18 cellular contexts compared by ENCODE assay signal in genomic region chr6:53055873-53056272, GRCh38. TPM values are rescaled to one million over a fixed set of nuclear protein-coding genes. Genes with fewer than 3 reads are reported as not detected.
DNase-seq lines count a peak whose midpoint lies in the region; ATAC-seq, FAIRE-seq and TF ChIP-seq lines count a peak whose summit lies in the region.
"Had no signal": no experiment of that assay in that cellular context is flagged by ENCODE, and none has a peak within 500 bp of the region (broad histone marks: within the 10 kb centered on the region; RNA-seq: fewer than 3 reads in every experiment).

No MANE protein-coding gene starts in this region.

- no peaks in the 10 kb centered on the region for H3F3A ChIP-seq in Loucy (ENCODE audit: low read depth)

- no peaks in the 10 kb centered on the region for H3K9me1 ChIP-seq in K562 (ENCODE audit: control insufficient read depth, insufficient read depth, low read length)

- no peak for TF ChIP-seq EP300 in A549 (IDR thresholded peaks at IDR 0.05)
- TF ChIP-seq EP300 in K562 (IDR thresholded peaks at IDR 0.05; ENCODE audit: low read length), result no peak
- TF ChIP-seq EP300 in upper lobe of left lung (IDR thresholded peaks at IDR 0.05), result no peak

- in situ Hi-C loops in K562 (cut with MboI), result loop anchor here (5.0 to 10.0 kb wide), 2 partner anchors 64 to 331 kb away; no protein-coding TSS in a partner anchor

- POLR2A ChIA-PET in A549 (lab: Yijun Ruan, JAX) (no interaction called here), K562 (lab: Yijun Ruan, JAX) (interaction anchor here (0.7 to 1.7 kb wide), 5 partner anchors 10 to 219 kb away, joined by 3 to 9 read pairs (median 4); partner anchors contain the start of gene FBXO9)

- no peaks in the 10 kb centered on the region for H3K36me3 ChIP-seq in Loucy (ENCODE audit: insufficient read depth, low read length)
- no peaks in the 10 kb centered on the region for H3K36me3 ChIP-seq in K562 (ENCODE audit: control insufficient read depth, insufficient read depth, low read length)
- no peaks in the 10 kb centered on the region for H3K36me3 ChIP-seq in right lobe of liver
- no peaks in the 10 kb centered on the region for H3K36me3 ChIP-seq in upper lobe of left lung
- H3K36me3 ChIP-seq in effector memory CD4-positive, alpha-beta T cell (ENCODE audit: control insufficient read depth, insufficient read depth, low read length), result no peaks in the 10 kb centered on the region

- no peak for FAIRE-seq in A549 (lab: Jason Lieb, UNC)
- peak; percentile 55 for FAIRE-seq in K562 (lab: Jason Lieb, UNC)
- FAIRE-seq: A204.1, RCC 7860 had no signal

- H3K27me3 ChIP-seq in Loucy (ENCODE audit: insufficient read depth, low read length, poor library complexity, severe bottlenecking), result no peaks in the 10 kb centered on the region
- no peaks in the 10 kb centered on the region for H3K27me3 ChIP-seq in K562 (ENCODE audit: control insufficient read depth in 2 of 2, insufficient read depth in 2 of 2, low read length in 2 of 2)
- H3K27me3 ChIP-seq in right lobe of liver, result no peaks in the 10 kb centered on the region
- H3K27me3 ChIP-seq in upper lobe of left lung, result no peaks in the 10 kb centered on the region
- no peaks in the 10 kb centered on the region for H3K27me3 ChIP-seq in effector memory CD4-positive, alpha-beta T cell (replicated peaks; ENCODE audit: control insufficient read depth, insufficient read depth, low read length, poor library complexity, severe bottlenecking)

- DNase-seq in A549 (ENCODE audit: low read depth in 1 of 2, low spot score in 1 of 2) (no peak), K562 (ENCODE audit: extremely low read depth in 1 of 4, low spot score in 3 of 4) (no peak), right lobe of liver (no peak), upper lobe of left lung (no peak), NCI-H446 treated with DMSO at 0.1 percent for 48 hours (lab: John Stamatoyannopoulos, UW) (no peak)
- no peak for DNase-seq in stimulated activated naive CD4-positive, alpha-beta T cell treated with Interleukin-2 at 50 U/mL for 16 hours (lab: John Stamatoyannopoulos, UW)
- no peak for DNase-seq in effector memory CD4-positive, alpha-beta T cell
- DNase-seq: Kasumi-1, NCI-H1436, NCI-H524, Right ventricle myocardium superior, SK-N-SH had no signal

- H3K27ac ChIP-seq in A549 (no peak overlapping the region), K562 (ENCODE audit: extremely low read depth, low read depth, low read length) (no peak overlapping the region), right lobe of liver (peak overlapping the region; percentile 12 to 43 (median 41)), upper lobe of left lung (peak overlapping the region in 2 of 4 donors; percentile 9 to 20)
- H3K27ac ChIP-seq in effector memory CD4-positive, alpha-beta T cell (ENCODE audit: insufficient read depth, low read length, poor library complexity, severe bottlenecking), result no peak overlapping the region
- H3K27ac ChIP-seq: C4-2B had no signal

- H3K4me2 ChIP-seq in A549 (no peak overlapping the region), Loucy (ENCODE audit: low read depth, low read length, poor library complexity, severe bottlenecking) (peak overlapping the region; percentile 95), K562 (ENCODE audit: insufficient read depth, low read length) (peak overlapping the region; percentile 50; the same call in 1 of the 2 replicates)
- H3K4me2 ChIP-seq: GM23338, SK-N-SH had no signal

- peaks cover 7% of the 10 kb centered on the region for H3K4me1 ChIP-seq in A549
- H3K4me1 ChIP-seq in Loucy (ENCODE audit: insufficient read depth, low read length, poor library complexity, severe bottlenecking), result peaks cover 41% of the 10 kb centered on the region
- peaks cover 0 to 21% of the 10 kb centered on the region in 2 experiments; a peak in 2 of 5 replicates for H3K4me1 ChIP-seq in K562 (replicated peaks in 1 of 2; ENCODE audit: control insufficient read depth in 2 of 2, insufficient read depth in 2 of 2, low read length in 2 of 2)
- H3K4me1 ChIP-seq in right lobe of liver, result peaks cover 0 to 42% (median 11%) of the 10 kb centered on the region in 4 donors
- H3K4me1 ChIP-seq in upper lobe of left lung, result peaks cover 26 to 44% (median 30%) of the 10 kb centered on the region in 4 donors
- H3K4me1 ChIP-seq in effector memory CD4-positive, alpha-beta T cell (ENCODE audit: control insufficient read depth, insufficient read depth, low read length, poor library complexity, severe bottlenecking), result peaks cover 17% of the 10 kb centered on the region

- no peak overlapping the region for H2AFZ ChIP-seq in Loucy (ENCODE audit: low read length)
- H2AFZ ChIP-seq in K562 (ENCODE audit: low read depth, low read length), result peak overlapping the region; percentile 40; the same call in 1 of the 2 replicates
- H2AFZ ChIP-seq: GM23338 had no signal

- BruUV-seq in K562 (replicated peaks; lab: Mats Ljungman, UMichigan), result no TSS peak

- H3K4me3 ChIP-seq in A549, result no peak overlapping the region
- no peak overlapping the region for H3K4me3 ChIP-seq in Loucy (ENCODE audit: low read length, poor library complexity, severe bottlenecking)
- H3K4me3 ChIP-seq in K562, result no peak overlapping the region
- H3K4me3 ChIP-seq in right lobe of liver, result no peak overlapping the region
- H3K4me3 ChIP-seq in upper lobe of left lung, result no peak overlapping the region
- H3K4me3 ChIP-seq in effector memory CD4-positive, alpha-beta T cell (ENCODE audit: insufficient read depth, low read depth, low read length, poor library complexity, severe bottlenecking), result no peak overlapping the region
- H3K4me3 ChIP-seq: GM23338 had no signal

- no peak overlapping the region for H3K9ac ChIP-seq in Loucy (ENCODE audit: low read depth, low read length, poor library complexity, severe bottlenecking)
- no peak overlapping the region for H3K9ac ChIP-seq in K562 (ENCODE audit: insufficient read depth in 1 of 2, low read depth in 2 of 2, low read length in 2 of 2)
- H3K9ac ChIP-seq: SK-N-SH had no signal

- TF ChIP-seq CTCF in A549 (IDR thresholded peaks at IDR 0.05) (no peak), Loucy (conservative IDR thresholded peaks at IDR 0.05; ENCODE audit: low read length) (no peak), K562 (IDR thresholded peaks at IDR 0.05 in 2 of 3, conservative IDR thresholded peaks at IDR 0.05 in 1 of 3; ENCODE audit: insufficient read depth in 2 of 3, low read depth in 1 of 3, low read length in 3 of 3) (no peak), right lobe of liver (IDR thresholded peaks at IDR 0.05) (no peak), upper lobe of left lung (IDR thresholded peaks at IDR 0.05) (no peak)

- no peaks in the 10 kb centered on the region for H3K9me2 ChIP-seq in Loucy (replicated peaks; ENCODE audit: low read depth, low read length)
- H3K9me2 ChIP-seq: SK-N-SH had no signal

- no peak for TF ChIP-seq RAD21 in A549 (conservative IDR thresholded peaks at IDR 0.05 in 1 of 2, IDR thresholded peaks at IDR 0.05 in 1 of 2)
- TF ChIP-seq RAD21 in K562 (CRISPR knock-in tag; conservative IDR thresholded peaks at IDR 0.05 in 1 of 2, IDR thresholded peaks at IDR 0.05 in 1 of 2), result no peak

- no peaks in the 10 kb centered on the region for H3K9me3 ChIP-seq in A549
- H3K9me3 ChIP-seq in Loucy (ENCODE audit: insufficient read depth, low read depth, low read length), result no peaks in the 10 kb centered on the region
- no peaks in the 10 kb centered on the region for H3K9me3 ChIP-seq in K562 (replicated peaks; ENCODE audit: control insufficient read depth, insufficient read depth, low read depth, low read length)
- H3K9me3 ChIP-seq in right lobe of liver, result no peaks in the 10 kb centered on the region
- no peaks in the 10 kb centered on the region for H3K9me3 ChIP-seq in upper lobe of left lung
- no peaks in the 10 kb centered on the region for H3K9me3 ChIP-seq in effector memory CD4-positive, alpha-beta T cell (ENCODE audit: control insufficient read depth, low read length)
- H3K9me3 ChIP-seq: SK-N-SH had no signal

- H3K79me2 ChIP-seq in Loucy (ENCODE audit: insufficient read depth, low read length) (peaks cover 32% of the 10 kb centered on the region), K562 (ENCODE audit: control insufficient read depth, insufficient read depth, low read length) (no peaks in the 10 kb centered on the region; the same call in 2 of the 3 replicates)

- intact Hi-C loops in K562 (cut with micrococcal nuclease), result no loop called here
- intact Hi-C loops in right lobe of liver (cut with DNase I), result no loop called here

- CTCF ChIA-PET in A549 (lab: Yijun Ruan, JAX) (interaction anchor here (1.7 to 3.0 kb wide), 3 partner anchors 59 to 174 kb away, joined by 4 to 9 read pairs (median 5); partner anchors contain the start of gene GSTA4), K562 (lab: Yijun Ruan, JAX; ENCODE audit: low intra/inter-chr PET ratio) (no interaction called here)

- no peak for ATAC-seq in A549
- 0 out of 3 replicates have a peak, but pooled peaks have one; percentile 15 for ATAC-seq in K562
- peak; percentile 53 to 73 (median 65) for ATAC-seq in right lobe of liver
- no peak for ATAC-seq in upper lobe of left lung (ENCODE audit: low FRiP score in 2 of 2)
- ATAC-seq: GM23338, HCT116 had no signal

- TF ChIP-seq POLR2A in A549 (IDR thresholded peaks at IDR 0.05; ENCODE audit: low read length) (no peak), K562 (conservative IDR thresholded peaks at IDR 0.05) (no peak), right lobe of liver (IDR thresholded peaks at IDR 0.05) (no peak), upper lobe of left lung (IDR thresholded peaks at IDR 0.05) (no peak)

- WGBS in A549 (ENCODE audit: missing lambda C conversion rate), result 92% methylated on average over 5 of the region's 5 CpGs
- 6% methylated on average over 5 of the region's 5 CpGs for WGBS in K562 (ENCODE audit: insufficient coverage, low coverage, missing lambda C conversion rate)
- 23% methylated on average over 5 of the region's 5 CpGs for WGBS in right lobe of liver (ENCODE audit: insufficient coverage, low coverage, low lambda C conversion rate, missing lambda C conversion rate)
- WGBS in upper lobe of left lung, 2 donors, result 41 to 48% methylated on average over 5 of the region's 5 CpGs

- H4K20me1 ChIP-seq in Loucy (ENCODE audit: insufficient read depth, low read length, poor library complexity, severe bottlenecking) (peaks cover 23% of the 10 kb centered on the region), K562 (replicated peaks; ENCODE audit: control insufficient read depth, insufficient read depth, low read length) (no peaks in the 10 kb centered on the region)

RNA-seq across cellular contexts. Expression of gene CILK1, which starts 5.8 kb away (rescaled TPM):
- polyA plus RNA-seq in A549 (2011; rRNA removed) (7.4 and 7.9 TPM in 2 replicates), A549 (2017; fragmentation: RNase III; extraction: RNeasy Plus Mini Kit Qiagen cat#74134 plus additional on column Dnase treatment) (1.8 to 2.1 TPM (median 1.9 TPM) in 3 replicates), K562 (2011; rRNA removed) (4.3 and 4.4 TPM in 2 replicates), K562 (2014; fragmentation: Illumina TruSeq; extraction: Trizol) (4.5 and 5.0 TPM in 2 replicates), K562 (2014; fragmentation: Nextera tagmentation; extraction: Ambion mirVana) (1 to 10 TPM; 1.4 to 1.6 TPM), K562 (2014; rRNA removed) (3.5 and 4.1 TPM in 2 replicates)
- 1.6 and 2.1 TPM in 2 replicates for polyA plus RNA-seq in A549 (2012; cell fraction: cytosol; rRNA removed)
- 0.86 and 1.3 TPM in 2 replicates for polyA plus RNA-seq in A549 (2012; cell fraction: nucleus; rRNA removed)
- polyA minus RNA-seq in A549 (2011; rRNA and poly(A)+ RNA removed), result 5.1 and 5.4 TPM in 2 replicates
- total RNA-seq in K562 (2011; cell fraction: chromatin; rRNA removed; ENCODE audit: low replicate concordance), result 1.5 and 2.2 TPM in 2 replicates
- 0.79 and 1.0 TPM in 2 replicates for total RNA-seq in K562 (2011; cell fraction: nucleolus; rRNA removed)
- total RNA-seq in K562 (2011; cell fraction: nucleoplasm; rRNA removed), result 1.2 and 2.1 TPM in 2 replicates
- total RNA-seq in K562 (2014; rRNA removed) (2.0 and 2.9 TPM in 2 replicates), K562 (2014; rRNA removed; fragmentation: Illumina TruSeq; extraction: Trizol) (4.9 and 5.0 TPM in 2 replicates), K562 (2015; rRNA removed; fragmentation: Illumina TruSeq; extraction: Trizol) (4.3 TPM in 2 replicates), K562 (2021) (4.4 and 4.5 TPM in 2 replicates), right lobe of liver (1 to 10 TPM; 5.6 to 7.8 (median 6.9) TPM), upper lobe of left lung (10 to 100 TPM in 3 of 6 donors, 1 to 10 TPM in 3; 9.0 to 25.1 (median 10.3) TPM)
- polyA plus RNA-seq in K562 (2011; cell fraction: cytosol; rRNA removed), result 1.7 and 2.8 TPM in 2 replicates
- polyA plus RNA-seq in K562 (2011; cell fraction: nucleus; rRNA removed), result 1.9 and 2.3 TPM in 2 replicates
- polyA plus RNA-seq in K562 (2012), result 2.0 and 2.8 TPM in 2 replicates
- polyA minus RNA-seq in K562 (2011; rRNA and poly(A)+ RNA removed), result 4.6 and 5.9 TPM in 2 replicates
- polyA minus RNA-seq in K562 (2011; cell fraction: cytosol; rRNA and poly(A)+ RNA removed), result 2.4 and 3.5 TPM in 2 replicates
- 1.1 and 2.2 TPM in 2 replicates for polyA minus RNA-seq in K562 (2011; cell fraction: nucleus; rRNA and poly(A)+ RNA removed)

RNA-seq across cellular contexts. Expression of gene FBXO9, which starts 9.3 kb away (rescaled TPM):
- polyA plus RNA-seq in A549 (2011; rRNA removed) (67.6 and 72.1 TPM in 2 replicates), A549 (2017; fragmentation: RNase III; extraction: RNeasy Plus Mini Kit Qiagen cat#74134 plus additional on column Dnase treatment) (30.2 to 34.0 TPM (median 32.1 TPM) in 3 replicates), K562 (2011; rRNA removed) (80.2 and 80.9 TPM in 2 replicates), K562 (2014; fragmentation: Illumina TruSeq; extraction: Trizol) (53.6 and 61.7 TPM in 2 replicates), K562 (2014; fragmentation: Nextera tagmentation; extraction: Ambion mirVana) (10 to 100 TPM; 10.1 to 12.6 TPM), K562 (2014; rRNA removed) (48.3 and 51.4 TPM in 2 replicates)
- polyA plus RNA-seq in A549 (2012; cell fraction: cytosol; rRNA removed), result 35.5 and 39.3 TPM in 2 replicates
- polyA plus RNA-seq in A549 (2012; cell fraction: nucleus; rRNA removed), result 52.1 and 80.7 TPM in 2 replicates
- 39.6 and 46.9 TPM in 2 replicates for polyA minus RNA-seq in A549 (2011; rRNA and poly(A)+ RNA removed)
- 68.9 and 142 TPM in 2 replicates for total RNA-seq in K562 (2011; cell fraction: chromatin; rRNA removed; ENCODE audit: low replicate concordance)
- total RNA-seq in K562 (2011; cell fraction: nucleolus; rRNA removed), result 43.7 and 53.2 TPM in 2 replicates
- total RNA-seq in K562 (2011; cell fraction: nucleoplasm; rRNA removed), result 78.5 and 91.2 TPM in 2 replicates
- total RNA-seq in K562 (2014; rRNA removed) (27.6 and 44.5 TPM in 2 replicates), K562 (2014; rRNA removed; fragmentation: Illumina TruSeq; extraction: Trizol) (52.5 and 61.7 TPM in 2 replicates), K562 (2015; rRNA removed; fragmentation: Illumina TruSeq; extraction: Trizol) (49.6 and 52.6 TPM in 2 replicates), K562 (2021) (79.9 and 85.3 TPM in 2 replicates), right lobe of liver (10 to 100 TPM; 24.6 to 78.7 (median 54.1) TPM), upper lobe of left lung (10 to 100 TPM; 56.2 to 98.5 (median 83.0) TPM)
- polyA plus RNA-seq in K562 (2011; cell fraction: cytosol; rRNA removed), result 53.7 and 90.4 TPM in 2 replicates
- 177 and 213 TPM in 2 replicates for polyA plus RNA-seq in K562 (2011; cell fraction: nucleus; rRNA removed)
- polyA plus RNA-seq in K562 (2012), result 49.3 and 53.3 TPM in 2 replicates
- 50.4 and 59.4 TPM in 2 replicates for polyA minus RNA-seq in K562 (2011; rRNA and poly(A)+ RNA removed)
- polyA minus RNA-seq in K562 (2011; cell fraction: cytosol; rRNA and poly(A)+ RNA removed), result 24.3 and 26.5 TPM in 2 replicates
- polyA minus RNA-seq in K562 (2011; cell fraction: nucleus; rRNA and poly(A)+ RNA removed), result 41.7 and 73.0 TPM in 2 replicates

Comparison
In these comparisons a context has a peak if more than half of its experiments do, and no peak if none do; other contexts are left out.
1. ATAC-seq: peak in K562 (single experiment) and right lobe of liver (4 of 4); none in A549 (0 of 2) and upper lobe of left lung (0 of 2).
2. H3K27ac ChIP-seq: peak in right lobe of liver (3 of 3); none in A549 (0 of 2), K562 (single experiment) and effector memory CD4-positive, alpha-beta T cell (single experiment).
3. Of the 35 proteins assayed by ChIP-seq in both K562 and A549: peak only in K562: CEBPB; only in A549: MAFK; in both: none; in neither: 33.